33 cellular contexts compared by ENCODE assay signal in genomic region chr3:160612386-160613115, GRCh38.
"Had no signal": no experiment of that assay in that cellular context is flagged by ENCODE, and none has a peak within 500 bp of the region (broad histone marks: within the 10 kb centered on the region; RNA-seq: fewer than 3 reads in every experiment).

No MANE protein-coding gene starts in this region.

- H3K4me3 ChIP-seq: cardiac muscle cell, SK-N-MC had no signal

- H3K36me3 ChIP-seq: cardiac muscle cell had no signal

- H3K4me1 Mint-ChIP-seq: activated CD4-positive, alpha-beta T cell treated with anti-CD3 and anti-CD28 coated beads, Interleukin-2, amount 10 ng/mL, durations not matched to agents 24 days and 14 days; activated naive CD8-positive, alpha-beta T cell treated with anti-CD3 and anti-CD28 coated beads, Interleukin-2, amount 50 U/mL, for 24 hours; WTC11 had no signal

- FAIRE-seq: astrocyte had no signal

- H3K27me3 ChIP-seq: cardiac muscle cell had no signal

- H3K36me3 Mint-ChIP-seq: activated CD4-positive, alpha-beta memory T cell treated with anti-CD3 and anti-CD28 coated beads for 36 hours; activated naive CD4-positive, alpha-beta T cell treated with anti-CD3 and anti-CD28 coated beads, Interleukin-2, amount 50 U/mL, for 72 hours; brain; WTC11 had no signal

- H3K27ac Mint-ChIP-seq: activated CD4-positive, alpha-beta memory T cell treated with anti-CD3 and anti-CD28 coated beads for 36 hours; activated CD4-positive, alpha-beta T cell treated with anti-CD3 and anti-CD28 coated beads, Interleukin-2, amount 10 ng/mL, durations not matched to agents 24 days and 14 days; activated naive CD4-positive, alpha-beta T cell treated with anti-CD3 and anti-CD28 coated beads, Interleukin-2, amount 50 U/mL, for 72 hours; activated naive CD8-positive, alpha-beta T cell treated with anti-CD3 and anti-CD28 coated beads, Interleukin-2, amount 50 U/mL, for 24 hours; WTC11 had no signal

- H3K4me3 Mint-ChIP-seq: activated CD4-positive, alpha-beta memory T cell treated with anti-CD3 and anti-CD28 coated beads for 36 hours; activated CD4-positive, alpha-beta T cell treated with anti-CD3 and anti-CD28 coated beads, Interleukin-2, amount 10 ng/mL, durations not matched to agents 24 days and 14 days; activated naive CD8-positive, alpha-beta T cell treated with anti-CD3 and anti-CD28 coated beads, Interleukin-2, amount 50 U/mL, for 24 hours; activated T-cell treated with anti-CD3 and anti-CD28 coated beads, Interleukin-2, amount 50 U/mL, for 4 hours; brain; WTC11 had no signal

- DNase-seq: activated CD4-positive, alpha-beta memory T cell treated with anti-CD3 and anti-CD28 coated beads for 36 hours; activated CD4-positive, alpha-beta T cell treated with anti-CD3 and anti-CD28 coated beads for 1 hour; activated CD4-positive, alpha-beta T cell treated with anti-CD3 and anti-CD28 coated beads, Interleukin-2, amount 10 ng/mL, durations not matched to agents 24 days and 14 days; activated CD8-positive, alpha-beta memory T cell treated with anti-CD3 and anti-CD28 coated beads for 24 hours; activated effector memory CD4-positive, alpha-beta T cell treated with anti-CD3 and anti-CD28 coated beads, Interleukin-2, amount 50 U/mL, for 16 hours; activated naive CD4-positive, alpha-beta T cell treated with Interleukin-2 at 50 U/mL for 16 hours; activated naive CD8-positive, alpha-beta T cell treated with anti-CD3 and anti-CD28 coated beads, Interleukin-2, amount 50 U/mL, for 24 hours; activated T-cell treated with anti-CD3 and anti-CD28 coated beads, Interleukin-2, amount 50 U/mL, for 4 hours; amniotic stem cell; IMR-90; Kasumi-1; KBM-7; MV-4-11; NCI-H1092 treated with DMSO at 0.1 percent for 48 hours; NCI-H1417 treated with DMSO at 0.1 percent for 48 hours; NCI-H1694; NCI-H2029; NCI-H2107; NCI-H2171 treated with DMSO at 0.1 percent for 48 hours; NCI-H226; NCI-H510A; NCI-H526 treated with DMSO at 0.1 percent for 48 hours; NCI-H82; OCI-M1; RPMI8226 had no signal

- H3K9me3 Mint-ChIP-seq: activated CD4-positive, alpha-beta memory T cell treated with anti-CD3 and anti-CD28 coated beads for 36 hours; activated CD4-positive, alpha-beta T cell treated with anti-CD3 and anti-CD28 coated beads, Interleukin-2, amount 10 ng/mL, durations not matched to agents 24 days and 14 days; activated naive CD4-positive, alpha-beta T cell treated with anti-CD3 and anti-CD28 coated beads, Interleukin-2, amount 50 U/mL, for 72 hours; activated naive CD8-positive, alpha-beta T cell treated with anti-CD3 and anti-CD28 coated beads, Interleukin-2, amount 50 U/mL, for 24 hours; activated T-cell treated with anti-CD3 and anti-CD28 coated beads, Interleukin-2, amount 50 U/mL, for 4 hours; WTC11 had no signal

- ATAC-seq: activated naive CD4-positive, alpha-beta T cell treated with anti-CD3 and anti-CD28 coated beads, Interleukin-2, amount 50 U/mL, for 72 hours; activated naive CD8-positive, alpha-beta T cell treated with anti-CD3 and anti-CD28 coated beads, Interleukin-2, amount 50 U/mL, for 24 hours; activated T-cell treated with anti-CD3 and anti-CD28 coated beads, Interleukin-2, amount 50 U/mL, for 4 hours; Panc1; Right ventricle myocardium inferior; WTC11 had no signal
